8 cellular contexts compared by ENCODE assay signal in genomic region chr9:92133949-92134604, GRCh38. TPM values are rescaled to one million over a fixed set of nuclear protein-coding genes. Genes with fewer than 3 reads are reported as not detected.
DNase-seq lines count a peak whose midpoint lies in the region; ATAC-seq and TF ChIP-seq lines count a peak whose summit lies in the region.

No MANE protein-coding gene starts in this region.

- no peaks in the 10 kb centered on the region for H3K27me3 ChIP-seq in sigmoid colon

- TF ChIP-seq POLR2A in sigmoid colon (IDR thresholded peaks at IDR 0.05), result no peak

- DNase-seq in Daoy (ENCODE audit: low read depth) (peak; percentile 91), HEK293T (ENCODE audit: extremely low spot score) (peak; percentile 84), NCI-H146 (lab: John Stamatoyannopoulos, UW) (peak; percentile 87), T-helper 2 cell (peak; percentile 49 to 69 (median 66)), amygdala (lab: John Stamatoyannopoulos, UW) (peak in 50 of 56 donors; percentile 12 to 84 (median 54)), hepatic stellate cell (ENCODE audit: low spot score) (peak; percentile 90), sigmoid colon (peak; percentile 89)

- no peaks in the 10 kb centered on the region for H3K36me3 ChIP-seq in sigmoid colon

- peak; percentile 55 to 97 (median 80) for TF ChIP-seq CTCF in sigmoid colon (IDR thresholded peaks at IDR 0.05)

- H3K4me1 ChIP-seq in sigmoid colon, result peaks cover 0 to 11% (median 10%) of the 10 kb centered on the region in 4 donors

- TF ChIP-seq EP300 in sigmoid colon (IDR thresholded peaks at IDR 0.05), result no peak

- H3K27ac ChIP-seq in sigmoid colon, result peak overlapping the region; percentile 5 to 34 (median 26)

- CTCF ChIA-PET in HEK293T (lab: Yijun Ruan, JAX), result no interaction called here

- intact Hi-C loops in sigmoid colon (cut with DNase I), result loop anchor here (2.0 to 10.0 kb wide), 2 partner anchors 159 to 501 kb away; partner anchors contain the start of gene IARS1

- POLR2A ChIA-PET in HEK293T (lab: Yijun Ruan, JAX), result no interaction called here

- no peaks in the 10 kb centered on the region for H3K9me3 ChIP-seq in sigmoid colon

- peak overlapping the region in 1 of 4 donors; percentile 13 for H3K4me3 ChIP-seq in sigmoid colon

- WGBS in sigmoid colon, 2 donors, result 11 to 16% methylated on average over 19 of the region's 19 CpGs

- no peak for ATAC-seq in HG02840 (IDR thresholded peaks at IDR 0.05; ENCODE audit: low FRiP score, unreplicated experiment)

TF ChIP-seq in HEK293T, 16 proteins besides CTCF, POLR2A, EP300 and RAD21:
- TF ChIP-seq NFRKB (IDR thresholded peaks at IDR 0.05), result no peak
- no peak for TF ChIP-seq ELF4 (IDR thresholded peaks at IDR 0.05)
- no peak for TF ChIP-seq FOXK2 (IDR thresholded peaks at IDR 0.05)
TF ChIP-seq in HEK293T: peak in this region for 0.

RNA-seq across cellular contexts. Expression of gene SPTLC1, which starts 18.9 kb away (rescaled TPM):
- total RNA-seq in Daoy (2014; rRNA removed; shearing (Covaris generic)), result 109 and 118 TPM in 2 replicates
- total RNA-seq in sigmoid colon, result 10 to 100 TPM; 55.0 to 75.4 (median 67.8) TPM
- 10 to 100 TPM; 10.2 to 47.1 (median 11.1) TPM for polyA plus RNA-seq in sigmoid colon
